1 cellular context compared by ENCODE assay signal in the genomic region with DNA sequence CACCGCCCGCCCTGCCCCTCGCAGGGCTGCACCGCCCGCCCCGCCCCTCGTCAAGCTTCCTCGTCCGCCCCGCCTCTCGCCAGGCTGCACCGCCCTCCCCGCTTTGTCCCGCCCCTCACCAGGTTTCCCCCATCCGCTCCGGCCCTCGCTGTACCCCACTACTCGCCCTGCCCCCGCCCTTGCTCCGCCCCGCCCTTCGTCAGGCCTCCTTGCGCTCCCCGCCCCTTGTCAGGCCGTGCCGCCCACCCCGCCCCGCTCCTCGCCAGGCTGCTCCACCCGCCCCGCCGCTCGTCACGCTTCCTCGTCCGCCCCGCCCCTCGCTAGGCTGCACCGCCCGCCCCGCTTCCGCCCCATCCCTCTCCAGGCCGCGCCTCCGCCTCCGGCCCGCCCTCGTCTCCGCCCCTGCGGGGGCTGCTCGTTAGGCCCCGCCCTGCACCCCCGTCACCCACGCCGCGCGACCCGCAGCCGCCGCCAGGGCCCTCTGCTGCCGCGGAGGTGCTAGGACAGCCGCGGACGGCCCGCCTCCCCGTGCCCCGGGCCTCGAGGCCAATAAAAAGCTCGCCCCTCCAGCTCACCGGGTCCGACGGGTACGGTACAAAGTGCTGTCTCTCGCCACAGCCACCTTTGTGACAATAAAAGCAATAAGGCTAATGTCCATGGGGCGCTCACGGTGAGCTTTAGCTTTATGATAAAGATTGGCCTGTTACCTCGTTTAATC.
TF ChIP-seq lines count a peak whose summit lies in the region.

No MANE protein-coding gene starts in this region.

TF ChIP-seq in K562, 482 proteins besides CTCF, POLR2A, EP300 and RAD21 (continued from another document and continues in another):
- TF ChIP-seq, protein P1, sequence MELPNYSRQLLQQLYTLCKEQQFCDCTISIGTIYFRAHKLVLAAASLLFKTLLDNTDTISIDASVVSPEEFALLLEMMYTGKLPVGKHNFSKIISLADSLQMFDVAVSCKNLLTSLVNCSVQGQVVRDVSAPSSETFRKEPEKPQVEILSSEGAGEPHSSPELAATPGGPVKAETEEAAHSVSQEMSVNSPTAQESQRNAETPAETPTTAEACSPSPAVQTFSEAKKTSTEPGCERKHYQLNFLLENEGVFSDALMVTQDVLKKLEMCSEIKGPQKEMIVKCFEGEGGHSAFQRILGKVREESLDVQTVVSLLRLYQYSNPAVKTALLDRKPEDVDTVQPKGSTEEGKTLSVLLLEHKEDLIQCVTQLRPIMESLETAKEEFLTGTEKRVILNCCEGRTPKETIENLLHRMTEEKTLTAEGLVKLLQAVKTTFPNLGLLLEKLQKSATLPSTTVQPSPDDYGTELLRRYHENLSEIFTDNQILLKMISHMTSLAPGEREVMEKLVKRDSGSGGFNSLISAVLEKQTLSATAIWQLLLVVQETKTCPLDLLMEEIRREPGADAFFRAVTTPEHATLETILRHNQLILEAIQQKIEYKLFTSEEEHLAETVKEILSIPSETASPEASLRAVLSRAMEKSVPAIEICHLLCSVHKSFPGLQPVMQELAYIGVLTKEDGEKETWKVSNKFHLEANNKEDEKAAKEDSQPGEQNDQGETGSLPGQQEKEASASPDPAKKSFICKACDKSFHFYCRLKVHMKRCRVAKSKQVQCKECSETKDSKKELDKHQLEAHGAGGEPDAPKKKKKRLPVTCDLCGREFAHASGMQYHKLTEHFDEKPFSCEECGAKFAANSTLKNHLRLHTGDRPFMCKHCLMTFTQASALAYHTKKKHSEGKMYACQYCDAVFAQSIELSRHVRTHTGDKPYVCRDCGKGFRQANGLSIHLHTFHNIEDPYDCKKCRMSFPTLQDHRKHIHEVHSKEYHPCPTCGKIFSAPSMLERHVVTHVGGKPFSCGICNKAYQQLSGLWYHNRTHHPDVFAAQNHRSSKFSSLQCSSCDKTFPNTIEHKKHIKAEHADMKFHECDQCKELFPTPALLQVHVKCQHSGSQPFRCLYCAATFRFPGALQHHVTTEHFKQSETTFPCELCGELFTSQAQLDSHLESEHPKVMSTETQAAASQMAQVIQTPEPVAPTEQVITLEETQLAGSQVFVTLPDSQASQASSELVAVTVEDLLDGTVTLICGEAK (IDR thresholded peaks at IDR 0.05), result no peak
- TF ChIP-seq, protein P1 (CRISPR knock-in tag; IDR thresholded peaks at IDR 0.05), result no peak
- TF ChIP-seq, protein P2, sequence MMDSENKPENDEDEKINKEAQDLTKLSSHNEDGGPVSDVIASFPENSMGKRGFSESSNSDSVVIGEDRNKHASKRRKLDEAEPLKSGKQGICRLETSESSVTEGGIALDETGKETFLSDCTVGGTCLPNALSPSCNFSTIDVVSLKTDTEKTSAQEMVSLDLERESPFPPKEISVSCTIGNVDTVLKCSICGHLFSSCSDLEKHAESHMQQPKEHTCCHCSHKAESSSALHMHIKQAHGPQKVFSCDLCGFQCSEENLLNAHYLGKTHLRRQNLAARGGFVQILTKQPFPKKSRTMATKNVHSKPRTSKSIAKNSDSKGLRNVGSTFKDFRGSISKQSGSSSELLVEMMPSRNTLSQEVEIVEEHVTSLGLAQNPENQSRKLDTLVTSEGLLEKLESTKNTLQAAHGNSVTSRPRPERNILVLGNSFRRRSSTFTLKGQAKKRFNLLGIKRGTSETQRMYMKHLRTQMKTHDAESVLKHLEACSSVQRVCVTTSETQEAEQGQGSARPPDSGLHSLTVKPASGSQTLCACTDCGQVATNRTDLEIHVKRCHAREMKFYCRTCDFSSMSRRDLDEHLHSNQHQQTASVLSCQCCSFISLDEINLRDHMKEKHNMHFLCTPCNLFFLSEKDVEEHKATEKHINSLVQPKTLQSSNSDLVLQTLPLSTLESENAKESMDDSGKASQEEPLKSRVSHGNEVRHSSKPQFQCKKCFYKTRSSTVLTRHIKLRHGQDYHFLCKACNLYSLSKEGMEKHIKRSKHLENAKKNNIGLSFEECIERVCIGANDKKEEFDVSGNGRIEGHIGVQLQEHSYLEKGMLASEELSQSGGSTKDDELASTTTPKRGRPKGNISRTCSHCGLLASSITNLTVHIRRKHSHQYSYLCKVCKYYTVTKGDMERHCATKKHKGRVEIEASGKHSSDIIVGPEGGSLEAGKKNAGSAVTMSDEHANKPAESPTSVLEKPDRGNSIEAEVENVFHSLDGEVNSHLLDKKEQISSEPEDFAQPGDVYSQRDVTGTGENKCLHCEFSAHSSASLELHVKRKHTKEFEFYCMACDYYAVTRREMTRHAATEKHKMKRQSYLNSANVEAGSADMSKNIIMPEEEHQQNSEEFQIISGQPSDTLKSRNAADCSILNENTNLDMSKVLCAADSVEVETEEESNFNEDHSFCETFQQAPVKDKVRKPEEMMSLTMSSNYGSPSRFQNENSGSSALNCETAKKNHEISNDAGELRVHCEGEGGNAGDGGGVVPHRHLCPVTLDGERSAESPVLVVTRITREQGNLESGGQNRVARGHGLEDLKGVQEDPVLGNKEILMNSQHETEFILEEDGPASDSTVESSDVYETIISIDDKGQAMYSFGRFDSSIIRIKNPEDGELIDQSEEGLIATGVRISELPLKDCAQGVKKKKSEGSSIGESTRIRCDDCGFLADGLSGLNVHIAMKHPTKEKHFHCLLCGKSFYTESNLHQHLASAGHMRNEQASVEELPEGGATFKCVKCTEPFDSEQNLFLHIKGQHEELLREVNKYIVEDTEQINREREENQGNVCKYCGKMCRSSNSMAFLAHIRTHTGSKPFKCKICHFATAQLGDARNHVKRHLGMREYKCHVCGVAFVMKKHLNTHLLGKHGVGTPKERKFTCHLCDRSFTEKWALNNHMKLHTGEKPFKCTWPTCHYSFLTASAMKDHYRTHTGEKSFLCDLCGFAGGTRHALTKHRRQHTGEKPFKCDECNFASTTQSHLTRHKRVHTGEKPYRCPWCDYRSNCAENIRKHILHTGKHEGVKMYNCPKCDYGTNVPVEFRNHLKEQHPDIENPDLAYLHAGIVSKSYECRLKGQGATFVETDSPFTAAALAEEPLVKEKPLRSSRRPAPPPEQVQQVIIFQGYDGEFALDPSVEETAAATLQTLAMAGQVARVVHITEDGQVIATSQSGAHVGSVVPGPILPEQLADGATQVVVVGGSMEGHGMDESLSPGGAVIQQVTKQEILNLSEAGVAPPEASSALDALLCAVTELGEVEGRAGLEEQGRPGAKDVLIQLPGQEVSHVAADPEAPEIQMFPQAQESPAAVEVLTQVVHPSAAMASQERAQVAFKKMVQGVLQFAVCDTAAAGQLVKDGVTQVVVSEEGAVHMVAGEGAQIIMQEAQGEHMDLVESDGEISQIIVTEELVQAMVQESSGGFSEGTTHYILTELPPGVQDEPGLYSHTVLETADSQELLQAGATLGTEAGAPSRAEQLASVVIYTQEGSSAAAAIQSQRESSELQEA (IDR thresholded peaks at IDR 0.05; ENCODE audit: low read depth), result no peak
- TF ChIP-seq SIN3B (IDR thresholded peaks at IDR 0.05; ENCODE audit: low read depth), result no peak
- TF ChIP-seq ZBTB7A (IDR thresholded peaks at IDR 0.05; ENCODE audit: borderline replicate concordance, control insufficient read depth, low read depth, low read length), result no peak; the same call in 1 of the 2 replicates
- TF ChIP-seq, protein P3, sequence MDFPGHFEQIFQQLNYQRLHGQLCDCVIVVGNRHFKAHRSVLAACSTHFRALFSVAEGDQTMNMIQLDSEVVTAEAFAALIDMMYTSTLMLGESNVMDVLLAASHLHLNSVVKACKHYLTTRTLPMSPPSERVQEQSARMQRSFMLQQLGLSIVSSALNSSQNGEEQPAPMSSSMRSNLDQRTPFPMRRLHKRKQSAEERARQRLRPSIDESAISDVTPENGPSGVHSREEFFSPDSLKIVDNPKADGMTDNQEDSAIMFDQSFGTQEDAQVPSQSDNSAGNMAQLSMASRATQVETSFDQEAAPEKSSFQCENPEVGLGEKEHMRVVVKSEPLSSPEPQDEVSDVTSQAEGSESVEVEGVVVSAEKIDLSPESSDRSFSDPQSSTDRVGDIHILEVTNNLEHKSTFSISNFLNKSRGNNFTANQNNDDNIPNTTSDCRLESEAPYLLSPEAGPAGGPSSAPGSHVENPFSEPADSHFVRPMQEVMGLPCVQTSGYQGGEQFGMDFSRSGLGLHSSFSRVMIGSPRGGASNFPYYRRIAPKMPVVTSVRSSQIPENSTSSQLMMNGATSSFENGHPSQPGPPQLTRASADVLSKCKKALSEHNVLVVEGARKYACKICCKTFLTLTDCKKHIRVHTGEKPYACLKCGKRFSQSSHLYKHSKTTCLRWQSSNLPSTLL (IDR thresholded peaks at IDR 0.05), result no peak
- TF ChIP-seq, protein P4, sequence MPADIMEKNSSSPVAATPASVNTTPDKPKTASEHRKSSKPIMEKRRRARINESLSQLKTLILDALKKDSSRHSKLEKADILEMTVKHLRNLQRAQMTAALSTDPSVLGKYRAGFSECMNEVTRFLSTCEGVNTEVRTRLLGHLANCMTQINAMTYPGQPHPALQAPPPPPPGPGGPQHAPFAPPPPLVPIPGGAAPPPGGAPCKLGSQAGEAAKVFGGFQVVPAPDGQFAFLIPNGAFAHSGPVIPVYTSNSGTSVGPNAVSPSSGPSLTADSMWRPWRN (IDR thresholded peaks at IDR 0.05; ENCODE audit: low read depth), result no peak
- no peak for TF ChIP-seq NFE2L1 (tag; IDR thresholded peaks at IDR 0.05; ENCODE audit: borderline replicate concordance, low read depth)
- TF ChIP-seq, protein P5, sequence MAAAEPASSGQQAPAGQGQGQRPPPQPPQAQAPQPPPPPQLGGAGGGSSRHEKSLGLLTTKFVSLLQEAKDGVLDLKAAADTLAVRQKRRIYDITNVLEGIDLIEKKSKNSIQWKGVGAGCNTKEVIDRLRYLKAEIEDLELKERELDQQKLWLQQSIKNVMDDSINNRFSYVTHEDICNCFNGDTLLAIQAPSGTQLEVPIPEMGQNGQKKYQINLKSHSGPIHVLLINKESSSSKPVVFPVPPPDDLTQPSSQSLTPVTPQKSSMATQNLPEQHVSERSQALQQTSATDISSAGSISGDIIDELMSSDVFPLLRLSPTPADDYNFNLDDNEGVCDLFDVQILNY (CRISPR knock-in tag; IDR thresholded peaks at IDR 0.05), result no peak
